Comparison of ENCODE assay signal across 10 cellular contexts in the genomic region with DNA sequence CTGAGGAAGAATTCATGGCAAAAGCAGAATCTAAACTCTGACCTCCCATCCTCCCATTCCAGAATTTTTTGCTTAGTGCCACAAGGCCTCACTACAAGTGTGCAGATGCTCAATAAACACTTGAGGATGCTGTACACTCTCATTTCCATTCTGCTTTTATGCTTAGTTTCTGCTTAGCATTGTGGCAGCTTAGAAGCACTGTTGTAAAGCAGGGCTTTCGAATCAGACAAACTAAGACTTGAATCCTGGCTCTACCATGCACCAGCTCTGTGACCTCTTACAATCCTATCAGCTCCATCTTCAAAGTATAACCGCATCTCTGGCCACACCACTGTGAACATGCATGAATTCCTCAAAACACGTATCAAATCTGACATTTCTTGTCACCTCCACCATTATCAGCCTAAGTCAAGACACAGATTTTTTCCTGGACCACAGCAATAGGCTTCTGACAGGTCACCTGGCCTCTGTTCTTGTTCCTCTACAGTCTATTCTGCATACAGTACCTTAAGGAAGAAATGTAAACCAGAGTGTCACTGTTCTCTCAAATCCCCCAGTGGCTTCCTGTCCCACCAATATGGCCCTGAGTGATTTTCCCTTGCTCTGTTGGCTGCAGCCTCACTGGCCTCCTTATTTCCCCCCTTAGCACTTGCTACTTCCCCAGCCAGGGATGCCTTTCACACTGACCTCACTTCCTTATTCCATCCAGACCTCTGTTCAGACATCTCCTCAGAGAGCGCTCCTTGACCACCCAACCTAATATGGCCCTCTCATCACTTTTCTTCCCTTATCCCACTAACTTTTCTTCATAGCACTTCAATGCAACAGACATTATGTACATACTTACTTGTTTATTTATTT. TPM values are rescaled to one million over a fixed set of nuclear protein-coding genes. Genes with fewer than 3 reads are reported as not detected.
DNase-seq lines count a peak whose midpoint lies in the region; ATAC-seq and TF ChIP-seq lines count a peak whose summit lies in the region.
"Had no signal": no experiment of that assay in that cellular context is flagged by ENCODE, and none has a peak within 500 bp of the region (broad histone marks: within the 10 kb centered on the region; RNA-seq: fewer than 3 reads in every experiment).

No MANE protein-coding gene starts in this region.

- H3K36me3 Mint-ChIP-seq in activated CD4-positive, alpha-beta T cell treated with anti-CD3 and anti-CD28 coated beads for 36 hours (ENCODE audit: low read depth): no peaks in the 10 kb centered on the region
- H3K36me3 Mint-ChIP-seq in WTC11: no peaks in the 10 kb centered on the region

- no peak overlapping the region for H3K27ac ChIP-seq in parathyroid adenoma
- H3K27ac ChIP-seq: spleen had no signal

- no peak overlapping the region for H3K9ac ChIP-seq in parathyroid adenoma

- TF ChIP-seq CTCF in WTC11 (IDR thresholded peaks at IDR 0.05) (no peak), parathyroid adenoma (IDR thresholded peaks at IDR 0.05) (no peak)

- no peaks in the 10 kb centered on the region for H3K4me1 ChIP-seq in parathyroid adenoma

- no peaks in the 10 kb centered on the region for H3K9me3 Mint-ChIP-seq in activated CD4-positive, alpha-beta T cell treated with anti-CD3 and anti-CD28 coated beads for 36 hours (ENCODE audit: low read depth)
- no peaks in the 10 kb centered on the region for H3K9me3 Mint-ChIP-seq in WTC11

- POLR2A ChIA-PET in activated CD4-positive, alpha-beta T cell treated with anti-CD3 and anti-CD28 coated beads for 36 hours (lab: Charles Lee): no interaction called here
- POLR2A ChIA-PET in WTC11 (lab: Charles Lee): no interaction called here

- intact Hi-C loops in activated CD4-positive, alpha-beta T cell treated with anti-CD3 and anti-CD28 coated beads for 36 hours (cut with DNase I, micrococcal nuclease): loop anchor here in 1 of 2 experiments (1.0 to 10.0 kb wide), 4 partner anchors 33 to 625 kb away; a partner anchor contains a TSS

- CTCF ChIA-PET in activated CD4-positive, alpha-beta T cell treated with anti-CD3 and anti-CD28 coated beads for 36 hours (lab: Charles Lee): interaction anchor here (1.1 to 1.5 kb wide), 3 partner anchors 11 to 224 kb away, joined by 4 to 5 read pairs (median 5); no protein-coding TSS in a partner anchor
- CTCF ChIA-PET in WTC11 (lab: Charles Lee): no interaction called here

- H3K27me3 Mint-ChIP-seq in activated CD4-positive, alpha-beta T cell treated with anti-CD3 and anti-CD28 coated beads for 36 hours: no peaks in the 10 kb centered on the region
- H3K27me3 Mint-ChIP-seq in WTC11 (ENCODE audit: low read depth): no peaks in the 10 kb centered on the region

- H2AFZ ChIP-seq in parathyroid adenoma: peak overlapping the region; percentile 5

- no peak overlapping the region for H3K4me3 ChIP-seq in parathyroid adenoma (ENCODE audit: low read depth, low read length)
- H3K4me3 ChIP-seq: spleen had no signal

- H3K27ac Mint-ChIP-seq in activated CD4-positive, alpha-beta T cell treated with anti-CD3 and anti-CD28 coated beads for 36 hours: no peak overlapping the region
- H3K27ac Mint-ChIP-seq in WTC11: no peak overlapping the region

- H3K9me3 ChIP-seq in parathyroid adenoma (ENCODE audit: control insufficient read depth, low read length): no peaks in the 10 kb centered on the region
- H3K9me3 ChIP-seq: spleen had no signal

- H3K4me3 Mint-ChIP-seq in activated CD4-positive, alpha-beta T cell treated with anti-CD3 and anti-CD28 coated beads for 36 hours: no peak overlapping the region
- no peak overlapping the region for H3K4me3 Mint-ChIP-seq in WTC11

- ATAC-seq in activated CD4-positive, alpha-beta T cell treated with anti-CD3 and anti-CD28 coated beads for 36 hours: peak; percentile 17
- peak; percentile 9 for ATAC-seq in HG03378 (IDR thresholded peaks at IDR 0.05; ENCODE audit: unreplicated experiment)
- ATAC-seq in WTC11: peak; percentile 35
- no peak for ATAC-seq in GM18520 (IDR thresholded peaks at IDR 0.05; ENCODE audit: unreplicated experiment)

- no peak overlapping the region for H3K4me2 ChIP-seq in parathyroid adenoma (ENCODE audit: low read length)

- H3K79me2 ChIP-seq in parathyroid adenoma: no peaks in the 10 kb centered on the region

- no peak for DNase-seq in activated CD4-positive, alpha-beta T cell treated with anti-CD3 and anti-CD28 coated beads for 36 hours
- DNase-seq in activated CD4-positive, alpha-beta T cell treated with anti-CD3 and anti-CD28 coated beads for 48 hours: no peak
- DNase-seq in WTC11 (ENCODE audit: low spot score): no peak
- DNase-seq in Kasumi-1 (lab: John Stamatoyannopoulos, UW): no peak
- DNase-seq in stimulated activated CD4-positive, alpha-beta T cell treated with anti-CD3 and anti-CD28 coated beads, Interleukin-1b, Interleukin-23, amount 100 ng/mL, for 48 hours: no peak
- DNase-seq: activated CD4-positive, CD25-positive, alpha-beta regulatory T cell; spleen had no signal

- peaks cover 7% of the 10 kb centered on the region for H3K4me1 Mint-ChIP-seq in activated CD4-positive, alpha-beta T cell treated with anti-CD3 and anti-CD28 coated beads for 36 hours
- peaks cover 7% of the 10 kb centered on the region; the same call in 1 of the 2 replicates for H3K4me1 Mint-ChIP-seq in WTC11

- no peaks in the 10 kb centered on the region for H3K27me3 ChIP-seq in parathyroid adenoma (ENCODE audit: control insufficient read depth, insufficient read depth, low read length)
- H3K27me3 ChIP-seq: spleen had no signal

- H3K36me3 ChIP-seq in parathyroid adenoma (ENCODE audit: control insufficient read depth, insufficient read depth, low read length): no peaks in the 10 kb centered on the region
- H3K36me3 ChIP-seq: spleen had no signal

TF ChIP-seq in WTC11, 78 proteins besides CTCF, POLR2A, EP300 and RAD21:
- TF ChIP-seq FOXP1 (CRISPR knock-in tag; IDR thresholded peaks at IDR 0.05; ENCODE audit: borderline replicate concordance) (no peak), ZNF138 (CRISPR knock-in tag; conservative IDR thresholded peaks at IDR 0.05) (no peak), FOXJ3 (CRISPR knock-in tag; IDR thresholded peaks at IDR 0.05; ENCODE audit: borderline replicate concordance) (no peak), OVOL2 (CRISPR knock-in tag; IDR thresholded peaks at IDR 0.05; ENCODE audit: borderline replicate concordance) (no peak)

RNA-seq across cellular contexts. Expression of a gene that starts 8.1 kb away (rescaled TPM):
- 10 to 100 TPM; 47.6 to 83.9 TPM for total RNA-seq in activated CD4-positive, alpha-beta T cell treated with anti-CD3 and anti-CD28 coated beads for 36 hours
- total RNA-seq in WTC11 (2021): 23.2 to 27.8 TPM (median 26.1 TPM) in 3 replicates

RNA-seq across cellular contexts. Expression of a gene that starts 32.6 kb away (rescaled TPM):
- 10 to 100 TPM; 32.3 to 33.0 TPM for total RNA-seq in activated CD4-positive, alpha-beta T cell treated with anti-CD3 and anti-CD28 coated beads for 36 hours
- 79.1 to 90.6 TPM (median 87.4 TPM) in 3 replicates for total RNA-seq in WTC11 (2021)
